Comparison of ENCODE assay signal across 14 cellular contexts in the genomic region with DNA sequence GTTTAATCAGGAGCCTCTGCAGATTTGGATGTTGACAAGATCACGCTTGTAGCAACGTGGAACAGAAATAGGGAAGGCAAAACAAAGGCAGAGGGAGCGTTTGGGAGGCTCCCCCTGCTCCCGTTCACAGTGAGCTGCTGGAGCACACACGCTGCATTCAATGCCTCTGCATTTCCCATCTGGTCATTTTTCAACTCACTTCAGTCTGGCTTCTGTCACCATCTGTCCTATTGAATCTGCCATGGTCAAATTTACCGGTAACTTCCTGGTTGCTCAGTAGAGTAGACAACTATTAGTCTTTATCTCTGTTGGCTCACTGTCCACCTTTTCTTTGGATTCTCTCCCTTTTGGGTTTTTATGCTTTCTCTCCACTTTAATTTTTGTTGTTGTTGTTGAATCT.
"Had no signal": no experiment of that assay in that cellular context is flagged by ENCODE, and none has a peak within 500 bp of the region (broad histone marks: within the 10 kb centered on the region; RNA-seq: fewer than 3 reads in every experiment).

No MANE protein-coding gene starts in this region.

- H3K36me3 ChIP-seq: cardiac muscle cell, lower lobe of right lung, neutrophil, sigmoid colon had no signal

- H3K4me1 ChIP-seq: lower lobe of right lung, sigmoid colon, testis had no signal

- H3K27me3 ChIP-seq: cardiac muscle cell, sigmoid colon, testis had no signal

- H3K9me3 ChIP-seq: lower lobe of right lung, neutrophil, sigmoid colon, testis had no signal

- ATAC-seq: activated CD4-positive, CD25-positive, alpha-beta regulatory T cell treated with anti-CD3 and anti-CD28 coated beads, Interleukin-2, amount 50 U/mL, for 24 hours; activated naive CD4-positive, alpha-beta T cell treated with anti-CD3 and anti-CD28 coated beads, Interleukin-2, amount 50 U/mL, for 72 hours; lower lobe of right lung; naive thymus-derived CD8-positive, alpha-beta T cell; stimulated activated memory B cell treated with anti-CD40 and anti-IgM and Interleukin-4, amounts not matched to agents 10 μg/mL and 1 μg/mL and 100 μg/mL, for 72 hours had no signal

- DNase-seq: activated gamma-delta T cell; amniotic stem cell; hippocampal formation; islet precursor cell; lower lobe of right lung; naive thymus-derived CD8-positive, alpha-beta T cell; sigmoid colon; stimulated activated CD4-positive, alpha-beta T cell treated with anti-CD3 and anti-CD28 coated beads, Interleukin-4, amount 100 ng/mL, for 4 hours; testis had no signal

- H3K27ac ChIP-seq: cardiac muscle cell, lower lobe of right lung, neutrophil, sigmoid colon, testis had no signal

- H3K4me3 ChIP-seq: cardiac muscle cell, lower lobe of right lung, sigmoid colon, testis had no signal
